ENCODE assay signal across 9 cellular contexts in the genomic region with DNA sequence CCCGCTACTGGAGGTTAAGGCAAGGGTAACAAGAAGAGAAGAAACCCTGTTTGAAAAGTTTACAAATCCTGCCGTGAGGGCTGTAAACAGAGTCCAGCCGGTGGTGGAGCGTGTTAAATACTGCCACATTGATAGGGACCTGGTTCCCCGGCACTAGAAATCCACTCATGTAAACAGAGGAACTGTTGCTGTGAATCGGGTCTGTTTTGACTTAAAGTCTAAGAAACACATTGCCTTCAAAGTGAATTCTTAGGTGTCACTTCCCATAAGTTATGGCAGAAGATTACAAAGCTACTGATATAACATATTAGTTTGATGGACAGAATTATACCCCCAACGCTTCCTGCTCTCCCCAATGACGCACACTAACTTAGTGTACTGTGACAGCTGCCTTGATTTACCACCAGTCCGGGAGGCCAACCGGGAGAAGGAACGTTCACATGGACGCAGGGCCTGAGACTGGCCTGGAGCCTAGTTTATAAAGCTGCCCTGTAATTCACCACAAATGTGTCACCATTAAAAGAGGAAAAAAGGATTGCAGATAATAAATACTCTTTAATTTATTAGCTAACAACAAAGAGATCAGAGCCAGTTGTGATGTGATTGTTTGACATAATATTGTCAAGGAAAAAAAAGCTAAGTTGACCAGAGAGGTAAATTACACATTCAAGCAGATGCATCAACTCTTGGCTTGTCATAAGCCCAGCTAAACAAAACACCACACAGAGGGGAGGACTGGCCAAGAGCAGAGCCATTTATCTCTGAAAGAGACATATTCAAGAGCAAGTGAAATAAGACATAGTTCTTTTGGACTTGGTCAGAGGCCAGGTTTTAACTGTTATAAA.
A peak's percentile ranks its signal among the peaks of the same experiment; 100 is the strongest.
DNase-seq lines count a peak whose midpoint lies in the region; ATAC-seq and TF ChIP-seq lines count a peak whose summit lies in the region.
"Had no signal": no experiment of that assay in that cellular context is flagged by ENCODE, and none has a peak within 500 bp of the region (broad histone marks: within the 10 kb centered on the region; RNA-seq: fewer than 3 reads in every experiment).

No MANE protein-coding gene starts in this region.

- no peaks in the 10 kb centered on the region for H3K36me3 ChIP-seq in lower lobe of right lung
- no peaks in the 10 kb centered on the region for H3K36me3 ChIP-seq in breast epithelium

- H3K27ac ChIP-seq in lower lobe of right lung (peak overlapping the region; percentile 20), breast epithelium (no peak overlapping the region)

- ATAC-seq in lower lobe of right lung (peak; percentile 75 to 83), natural killer cell (no peak), HG03108 (IDR thresholded peaks at IDR 0.05; ENCODE audit: unreplicated experiment) (no peak)

- no peak for TF ChIP-seq POLR2A in breast epithelium (IDR thresholded peaks at IDR 0.05)

- no peaks in the 10 kb centered on the region for H3K27me3 Mint-ChIP-seq in natural killer cell (ENCODE audit: low read depth in 2 of 2)
- H3K27me3 Mint-ChIP-seq in activated T-helper 2 cell treated with anti-CD3 and anti-CD28 coated beads, Interferon-gamma antibody, Interleukin-2, Interleukin-4, amounts not matched to agents 10 μg/mL and 5 μg/mL and 100 μg/mL, durations not matched to agents 14 hours and 24 hours and 36 hours (ENCODE audit: low read depth) = no peaks in the 10 kb centered on the region

- H3K9me3 ChIP-seq in lower lobe of right lung = no peaks in the 10 kb centered on the region
- H3K9me3 ChIP-seq in breast epithelium = no peaks in the 10 kb centered on the region

- no peak overlapping the region for H3K27ac Mint-ChIP-seq in natural killer cell
- no peak overlapping the region for H3K27ac Mint-ChIP-seq in activated T-helper 2 cell treated with anti-CD3 and anti-CD28 coated beads, Interferon-gamma antibody, Interleukin-2, Interleukin-4, amounts not matched to agents 10 μg/mL and 5 μg/mL and 100 μg/mL, durations not matched to agents 14 hours and 24 hours and 36 hours

- DNase-seq in HCEC 1CT = peak; percentile 68
- peak; percentile 92 for DNase-seq in astrocyte of the spinal cord (ENCODE audit: low read depth, low spot score)
- DNase-seq in lower lobe of right lung = peak; percentile 49
- peak; percentile 13 for DNase-seq in stromal cell of bone marrow (ENCODE audit: low read depth)
- no peak for DNase-seq in natural killer cell
- DNase-seq in activated T-helper 2 cell treated with anti-CD3 and anti-CD28 coated beads, Interferon-gamma antibody, Interleukin-2, Interleukin-4, amounts not matched to agents 10 μg/mL and 5 μg/mL and 100 μg/mL, durations not matched to agents 14 hours and 24 hours and 36 hours (ENCODE audit: low spot score) = no peak
- no peak for DNase-seq in breast epithelium (ENCODE audit: low spot score in 2 of 2)
- DNase-seq: OCI-M1 had no signal

- peaks cover 8% of the 10 kb centered on the region for H3K4me1 ChIP-seq in lower lobe of right lung
- H3K4me1 ChIP-seq in breast epithelium = no peaks in the 10 kb centered on the region

- no peaks in the 10 kb centered on the region for H3K27me3 ChIP-seq in lower lobe of right lung (ENCODE audit: low read depth)
- no peaks in the 10 kb centered on the region for H3K27me3 ChIP-seq in breast epithelium

- H3K36me3 Mint-ChIP-seq in natural killer cell = no peaks in the 10 kb centered on the region
- no peaks in the 10 kb centered on the region for H3K36me3 Mint-ChIP-seq in activated T-helper 2 cell treated with anti-CD3 and anti-CD28 coated beads, Interferon-gamma antibody, Interleukin-2, Interleukin-4, amounts not matched to agents 10 μg/mL and 5 μg/mL and 100 μg/mL, durations not matched to agents 14 hours and 24 hours and 36 hours (ENCODE audit: low read depth)

- TF ChIP-seq CTCF in astrocyte of the spinal cord (IDR thresholded peaks at IDR 0.05; ENCODE audit: low read depth, low read length) = no peak
- no peak for TF ChIP-seq CTCF in lower lobe of right lung (IDR thresholded peaks at IDR 0.05)
- TF ChIP-seq CTCF in natural killer cell (IDR thresholded peaks at IDR 0.05) = no peak
- TF ChIP-seq CTCF in breast epithelium (IDR thresholded peaks at IDR 0.05) = no peak

- intact Hi-C loops in lower lobe of right lung (cut with DNase I) = no loop called here
- intact Hi-C loops in natural killer cell (cut with micrococcal nuclease) = no loop called here
- intact Hi-C loops in activated T-helper 2 cell treated with anti-CD3 and anti-CD28 coated beads, Interferon-gamma antibody, Interleukin-2, Interleukin-4, amounts not matched to agents 10 μg/mL and 5 μg/mL and 100 μg/mL, durations not matched to agents 14 hours and 24 hours and 36 hours (cut with micrococcal nuclease) = no loop called here
- intact Hi-C loops in breast epithelium (cut with DNase I; ENCODE audit: low total_unique reads) = no loop called here

- in situ Hi-C loops in astrocyte of the spinal cord (cut with HindIII; ENCODE audit: low sequenced_read_pairs) = no loop called here

- H3K9me3 Mint-ChIP-seq in natural killer cell = peaks cover 0 to 2% of the 10 kb centered on the region in 2 donors
- no peaks in the 10 kb centered on the region for H3K9me3 Mint-ChIP-seq in activated T-helper 2 cell treated with anti-CD3 and anti-CD28 coated beads, Interferon-gamma antibody, Interleukin-2, Interleukin-4, amounts not matched to agents 10 μg/mL and 5 μg/mL and 100 μg/mL, durations not matched to agents 14 hours and 24 hours and 36 hours

- H3K4me3 Mint-ChIP-seq in natural killer cell = no peak overlapping the region
- H3K4me3 Mint-ChIP-seq in activated T-helper 2 cell treated with anti-CD3 and anti-CD28 coated beads, Interferon-gamma antibody, Interleukin-2, Interleukin-4, amounts not matched to agents 10 μg/mL and 5 μg/mL and 100 μg/mL, durations not matched to agents 14 hours and 24 hours and 36 hours (ENCODE audit: low read depth) = no peak overlapping the region

- H3K4me1 Mint-ChIP-seq in natural killer cell = no peaks in the 10 kb centered on the region
- H3K4me1 Mint-ChIP-seq in activated T-helper 2 cell treated with anti-CD3 and anti-CD28 coated beads, Interferon-gamma antibody, Interleukin-2, Interleukin-4, amounts not matched to agents 10 μg/mL and 5 μg/mL and 100 μg/mL, durations not matched to agents 14 hours and 24 hours and 36 hours (ENCODE audit: low read depth) = no peaks in the 10 kb centered on the region

- H3K4me3 ChIP-seq in astrocyte of the spinal cord (ENCODE audit: low read depth, low read length) (no peak overlapping the region), lower lobe of right lung (no peak overlapping the region), breast epithelium (no peak overlapping the region)

Comparison
In these comparisons a context has a peak if more than half of its experiments do, and no peak if none do; other contexts are left out.
1. DNase-seq: peak in HCEC 1CT (single experiment), astrocyte of the spinal cord (single experiment), lower lobe of right lung (single experiment) and stromal cell of bone marrow (single experiment); none in natural killer cell (single experiment), activated T-helper 2 cell treated with anti-CD3 and anti-CD28 coated beads, Interferon-gamma antibody, Interleukin-2, Interleukin-4, amounts not matched to agents 10 μg/mL and 5 μg/mL and 100 μg/mL, durations not matched to agents 14 hours and 24 hours and 36 hours (single experiment) and breast epithelium (0 of 2).
2. ATAC-seq: peak in lower lobe of right lung (2 of 2); none in natural killer cell (0 of 3) and HG03108 (single experiment).